In genomic region chr7:105279688-105280007, GRCh38 we compare ENCODE assay signal across 14 cellular contexts.
A peak's percentile ranks its signal among the peaks of the same experiment; 100 is the strongest.
DNase-seq lines count a peak whose midpoint lies in the region; ATAC-seq and TF ChIP-seq lines count a peak whose summit lies in the region.
"Had no signal": no experiment of that assay in that cellular context is flagged by ENCODE, and none has a peak within 500 bp of the region (broad histone marks: within the 10 kb centered on the region; RNA-seq: fewer than 3 reads in every experiment).

No MANE protein-coding gene starts in this region.

- 82% methylated on average over 1 of the region's 1 CpG for WGBS in SK-N-SH (ENCODE audit: low lambda C conversion rate)

- no peak overlapping the region for H3K9ac ChIP-seq in SK-N-SH

- peaks cover 35 to 72% of the 10 kb centered on the region in 2 donors for H3K4me1 Mint-ChIP-seq in immature natural killer cell

- peaks cover 0 to 6% of the 10 kb centered on the region in 2 experiments; a peak in 2 of 4 replicates for H3K4me1 ChIP-seq in SK-N-SH (ENCODE audit: control insufficient read depth in 1 of 2, insufficient read depth in 2 of 2, low read depth in 1 of 2, low read length in 1 of 2)

- no peaks in the 10 kb centered on the region for H3K36me3 ChIP-seq in SK-N-SH (replicated peaks in 1 of 2; ENCODE audit: control insufficient read depth in 1 of 2, insufficient read depth in 2 of 2, low read length in 1 of 2)
- H3K36me3 ChIP-seq: heart left ventricle, tibial nerve had no signal

- no peaks in the 10 kb centered on the region for H3K9me3 Mint-ChIP-seq in immature natural killer cell

- TF ChIP-seq CTCF in SK-N-SH (IDR thresholded peaks at IDR 0.05): no peak

- H4K20me1 ChIP-seq in SK-N-SH (ENCODE audit: insufficient read depth): peaks cover 59% of the 10 kb centered on the region

- POLR2A ChIA-PET in SK-N-SH (lab: Yijun Ruan, JAX): interaction anchor here (0.6 kb wide), 1 partner anchor 88 kb away, joined by 3 read pairs; no protein-coding TSS in a partner anchor

- H3K4me2 ChIP-seq in SK-N-SH: no peak overlapping the region

- H3K27me3 ChIP-seq in SK-N-SH (ENCODE audit: insufficient read depth): no peaks in the 10 kb centered on the region
- H3K27me3 ChIP-seq: heart left ventricle, tibial nerve had no signal

- no peak overlapping the region for H3K27ac ChIP-seq in SK-N-SH (ENCODE audit: low read depth in 2 of 2, low read length in 1 of 2)
- H3K27ac ChIP-seq: 22Rv1, heart left ventricle, tibial nerve had no signal

- peaks cover 83% of the 10 kb centered on the region for H3K79me2 ChIP-seq in SK-N-SH (ENCODE audit: insufficient read depth)

- no peak for TF ChIP-seq RAD21 in SK-N-SH (IDR thresholded peaks at IDR 0.05; ENCODE audit: low read length)

- no peak overlapping the region for H3K4me3 Mint-ChIP-seq in immature natural killer cell

- no peaks in the 10 kb centered on the region for H3F3A ChIP-seq in SK-N-SH (replicated peaks; ENCODE audit: insufficient read depth)

- peaks cover 1% of the 10 kb centered on the region in 3 donors for H3K27me3 Mint-ChIP-seq in immature natural killer cell (ENCODE audit: low read depth in 3 of 3)

- no peak overlapping the region for H2AFZ ChIP-seq in SK-N-SH (ENCODE audit: low read depth)

- CTCF ChIA-PET in SK-N-SH (lab: Yijun Ruan, JAX): interaction anchor here (1.0 to 1.5 kb wide), 3 partner anchors 12 to 361 kb away, joined by 3 to 4 read pairs (median 4); no protein-coding TSS in a partner anchor

- no peaks in the 10 kb centered on the region for H3K9me3 ChIP-seq in SK-N-SH
- H3K9me3 ChIP-seq: heart left ventricle, tibial nerve had no signal

- peaks cover 0 to 12% (median 3%) of the 10 kb centered on the region in 3 donors for H3K36me3 Mint-ChIP-seq in immature natural killer cell

- H3K27ac Mint-ChIP-seq in immature natural killer cell: no peak overlapping the region

- H3K9me2 ChIP-seq in SK-N-SH: no peaks in the 10 kb centered on the region

- no peak for TF ChIP-seq EP300 in SK-N-SH (IDR thresholded peaks at IDR 0.05; ENCODE audit: borderline replicate concordance in 1 of 2, low read depth in 1 of 2, low read length in 1 of 2)

- DNase-seq in SK-N-SH: no peak
- peak; percentile 51 for DNase-seq in renal cortical epithelial cell (ENCODE audit: low read depth)
- no peak for DNase-seq in NCI-H187 (lab: John Stamatoyannopoulos, UW)
- DNase-seq in immature natural killer cell: no peak
- DNase-seq: effector memory CD4-positive, alpha-beta T cell; heart left ventricle; NCI-H1417; retina had no signal

- H3K4me3 ChIP-seq in SK-N-SH (ENCODE audit: low read depth in 2 of 2, low read length in 1 of 2): no peak overlapping the region
- H3K4me3 ChIP-seq: heart left ventricle had no signal

- peak; percentile 32; the same call in 1 of the 3 replicates for ATAC-seq in SK-N-SH treated with all-trans-retinoic acid at 6 μM for 48 hours
- ATAC-seq in HG02571 (IDR thresholded peaks at IDR 0.05; ENCODE audit: unreplicated experiment): peak; percentile 68
- ATAC-seq in HG03378 (IDR thresholded peaks at IDR 0.05; ENCODE audit: unreplicated experiment): peak; percentile 89
- ATAC-seq in HG02885 (IDR thresholded peaks at IDR 0.05; ENCODE audit: poor library complexity, unreplicated experiment): no peak
- ATAC-seq: heart left ventricle had no signal

TF ChIP-seq in SK-N-SH treated with all-trans-retinoic acid at 6 μM for 48 hours, 23 proteins besides CTCF, POLR2A, EP300 and RAD21 (continues in another document):
- TF ChIP-seq GLIS3 (CRISPR knock-in tag; IDR thresholded peaks at IDR 0.05): no peak
- TF ChIP-seq ZFP3 (CRISPR knock-in tag; IDR thresholded peaks at IDR 0.05): no peak
- TF ChIP-seq CSDC2 (CRISPR knock-in tag; IDR thresholded peaks at IDR 0.05): no peak
- TF ChIP-seq ISL1 (CRISPR knock-in tag; IDR thresholded peaks at IDR 0.05): no peak
- no peak for TF ChIP-seq ZNF565 (CRISPR knock-in tag; conservative IDR thresholded peaks at IDR 0.05; ENCODE audit: low read depth)
- no peak for TF ChIP-seq ZC3H10 (CRISPR knock-in tag; IDR thresholded peaks at IDR 0.05)
- no peak for TF ChIP-seq ZNF8 (CRISPR knock-in tag; IDR thresholded peaks at IDR 0.05)
- TF ChIP-seq TCF4 (CRISPR knock-in tag; IDR thresholded peaks at IDR 0.05; ENCODE audit: borderline replicate concordance): no peak
- TF ChIP-seq ZNF70 (CRISPR knock-in tag; IDR thresholded peaks at IDR 0.05): no peak
- TF ChIP-seq SNAI2 (CRISPR knock-in tag; IDR thresholded peaks at IDR 0.05): no peak
- no peak for TF ChIP-seq POU6F1 (CRISPR knock-in tag; IDR thresholded peaks at IDR 0.05; ENCODE audit: borderline replicate concordance, low read depth)
- TF ChIP-seq OSR1 (CRISPR knock-in tag; IDR thresholded peaks at IDR 0.05): no peak
- no peak for TF ChIP-seq PPARA (CRISPR knock-in tag; IDR thresholded peaks at IDR 0.05; ENCODE audit: borderline replicate concordance)
- no peak for TF ChIP-seq ARNTL (CRISPR knock-in tag; IDR thresholded peaks at IDR 0.05; ENCODE audit: borderline replicate concordance, low read depth)
- no peak for TF ChIP-seq BACH2 (CRISPR knock-in tag; IDR thresholded peaks at IDR 0.05; ENCODE audit: borderline replicate concordance)

TF ChIP-seq in SK-N-SH, 30 proteins besides CTCF, POLR2A, EP300 and RAD21:
- no peak for TF ChIP-seq USF2 (IDR thresholded peaks at IDR 0.05; ENCODE audit: borderline replicate concordance, low read depth, low read length)
- no peak for TF ChIP-seq POLR2AphosphoS5 (IDR thresholded peaks at IDR 0.05; ENCODE audit: low read depth, low read length)
- no peak for TF ChIP-seq YY1 (IDR thresholded peaks at IDR 0.05; ENCODE audit: low read depth)
- no peak for TF ChIP-seq CHD2 (IDR thresholded peaks at IDR 0.05; ENCODE audit: low read length, partially characterized antibody)
- TF ChIP-seq SMC3 (IDR thresholded peaks at IDR 0.05; ENCODE audit: low read depth, low read length): no peak
- TF ChIP-seq RFX5 (IDR thresholded peaks at IDR 0.05; ENCODE audit: low read length): no peak
- TF ChIP-seq MAX (IDR thresholded peaks at IDR 0.05; ENCODE audit: low read depth): no peak
